In genomic region chr20:32510601-32511357, GRCh38 we compare ENCODE assay signal across 9 cellular contexts.
DNase-seq lines count a peak whose midpoint lies in the region; ATAC-seq, FAIRE-seq and TF ChIP-seq lines count a peak whose summit lies in the region.
"Had no signal": no experiment of that assay in that cellular context is flagged by ENCODE, and none has a peak within 500 bp of the region (broad histone marks: within the 10 kb centered on the region; RNA-seq: fewer than 3 reads in every experiment).

No MANE protein-coding gene starts in this region.

- no peaks in the 10 kb centered on the region for H3K79me2 ChIP-seq in mammary epithelial cell (ENCODE audit: insufficient read depth, low read length)

- peak; percentile 55 for DNase-seq in mammary epithelial cell
- no peak for DNase-seq in breast epithelium (ENCODE audit: low spot score in 2 of 2)
- DNase-seq in NCI-H1436 (lab: John Stamatoyannopoulos, UW): no peak
- no peak for DNase-seq in GM12891 (ENCODE audit: insufficient read length, low spot score)
- DNase-seq: C1 segment of cervical spinal cord had no signal

- H3K36me3 ChIP-seq in mammary epithelial cell (ENCODE audit: insufficient read depth, low read length) (no peaks in the 10 kb centered on the region), breast epithelium (no peaks in the 10 kb centered on the region), mesodermal cell (ENCODE audit: control insufficient read depth, insufficient read depth, low read length) (no peaks in the 10 kb centered on the region)

- H3K4me3 ChIP-seq in mammary epithelial cell (replicated peaks in 1 of 3; ENCODE audit: insufficient read depth in 1 of 3, low read depth in 2 of 3, low read length in 3 of 3): no peak overlapping the region
- no peak overlapping the region for H3K4me3 ChIP-seq in breast epithelium
- H3K4me3 ChIP-seq in mesodermal cell (ENCODE audit: extremely low read depth, insufficient read depth, low read length, poor library complexity, severe bottlenecking): no peak overlapping the region

- TF ChIP-seq CTCF in mammary epithelial cell (conservative IDR thresholded peaks at IDR 0.05 in 1 of 2, IDR thresholded peaks at IDR 0.05 in 1 of 2; ENCODE audit: extremely low read depth in 1 of 2, insufficient read depth in 1 of 2, low read depth in 1 of 2, low read length in 2 of 2) (no peak), breast epithelium (IDR thresholded peaks at IDR 0.05) (no peak)

- no TSS peak for BruUV-seq in mammary epithelial cell (replicated peaks; lab: Mats Ljungman, UMichigan)

- peak overlapping the region; percentile 84 for H3K4me3 Mint-ChIP-seq in activated naive CD8-positive, alpha-beta T cell

- peaks cover 9% of the 10 kb centered on the region for H3K4me1 ChIP-seq in mammary epithelial cell (ENCODE audit: insufficient read depth, low read length)
- H3K4me1 ChIP-seq in breast epithelium: peaks cover 0 to 8% of the 10 kb centered on the region in 2 donors
- H3K4me1 ChIP-seq in mesodermal cell (ENCODE audit: control insufficient read depth, insufficient read depth, low read length, poor library complexity, severe bottlenecking): peaks cover 26% of the 10 kb centered on the region

- H3K9ac ChIP-seq in mammary epithelial cell (ENCODE audit: insufficient read depth, low read length): no peak overlapping the region

- dilution Hi-C loops in mammary epithelial cell (cut with HindIII; ENCODE audit: low sequenced_read_pairs): no loop called here

- H3K4me2 ChIP-seq in mammary epithelial cell (ENCODE audit: insufficient read depth, low read depth, low read length): peak overlapping the region; percentile 37

- CTCF ChIA-PET in mammary epithelial cell (lab: Charles Lee; ENCODE audit: low non-redundant PET): no interaction called here

- H3K9me3 ChIP-seq in mammary epithelial cell (replicated peaks; ENCODE audit: insufficient read depth, low read length) (no peaks in the 10 kb centered on the region), breast epithelium (no peaks in the 10 kb centered on the region), mesodermal cell (ENCODE audit: control insufficient read depth, low read length) (no peaks in the 10 kb centered on the region)

- in situ Hi-C loops in mammary epithelial cell (cut with MboI; ENCODE audit: low sequenced_read_pairs in 2 of 2): no loop called here

- H4K20me1 ChIP-seq in mammary epithelial cell (ENCODE audit: insufficient read depth, low read length): no peaks in the 10 kb centered on the region

- intact Hi-C loops in mammary epithelial cell (cut with micrococcal nuclease): no loop called here
- intact Hi-C loops in breast epithelium (cut with DNase I; ENCODE audit: low total_unique reads): no loop called here

- H3K27me3 Mint-ChIP-seq in activated naive CD8-positive, alpha-beta T cell: no peaks in the 10 kb centered on the region

- H3K36me3 Mint-ChIP-seq in activated naive CD8-positive, alpha-beta T cell: no peaks in the 10 kb centered on the region

- peaks cover 91% of the 10 kb centered on the region for H3K4me1 Mint-ChIP-seq in activated naive CD8-positive, alpha-beta T cell (ENCODE audit: low read depth)

- peak overlapping the region; percentile 86 for H3K27ac Mint-ChIP-seq in activated naive CD8-positive, alpha-beta T cell

- ATAC-seq in GM21528 (IDR thresholded peaks at IDR 0.05; ENCODE audit: low FRiP score, unreplicated experiment): no peak
- ATAC-seq in GM19397 (IDR thresholded peaks at IDR 0.05; ENCODE audit: unreplicated experiment): no peak

- H3K9me3 Mint-ChIP-seq in activated naive CD8-positive, alpha-beta T cell (ENCODE audit: low read depth): no peaks in the 10 kb centered on the region

- FAIRE-seq in GM12891 (lab: Jason Lieb, UNC): no peak

- H3K27ac ChIP-seq in mammary epithelial cell (ENCODE audit: insufficient read depth, low read depth, low read length) (no peak overlapping the region), breast epithelium (peak overlapping the region in 1 of 2 donors; percentile 54), mesodermal cell (ENCODE audit: low read depth, low read length, severe bottlenecking) (peak overlapping the region; percentile 78)

- peak overlapping the region; percentile 58 for H2AFZ ChIP-seq in mammary epithelial cell (ENCODE audit: low read depth, low read length)

- H3K27me3 ChIP-seq in mammary epithelial cell (ENCODE audit: insufficient read depth, low read length): no peaks in the 10 kb centered on the region
- H3K27me3 ChIP-seq in breast epithelium: no peaks in the 10 kb centered on the region

- WGBS in mammary epithelial cell (ENCODE audit: low coverage, missing lambda C conversion rate): 18% methylated on average over 10 of the region's 17 CpGs
- 49 to 51% methylated on average over 6 to 15 of the region's 17 CpGs for WGBS in mesodermal cell (ENCODE audit: insufficient coverage in 2 of 2), 2 experiments

- no peak for TF ChIP-seq POLR2A in breast epithelium (IDR thresholded peaks at IDR 0.05)
- TF ChIP-seq POLR2A in GM12891 (IDR thresholded peaks at IDR 0.05; ENCODE audit: low read depth, low read length): no peak

TF ChIP-seq in GM12891, 5 proteins besides CTCF, POLR2A, EP300 and RAD21:
- TF ChIP-seq POLR2AphosphoS5 (IDR thresholded peaks at IDR 0.05; ENCODE audit: low read depth, low read length): no peak
- no peak for TF ChIP-seq POU2F2 (IDR thresholded peaks at IDR 0.05; ENCODE audit: low read depth, low read length)
- no peak for TF ChIP-seq SPI1 (IDR thresholded peaks at IDR 0.05; ENCODE audit: low read depth, low read length)
- TF ChIP-seq TAF1 (IDR thresholded peaks at IDR 0.05; ENCODE audit: low read depth, low read length): no peak
- TF ChIP-seq PAX5 (IDR thresholded peaks at IDR 0.05; ENCODE audit: insufficient read depth, low read length, severe bottlenecking): no peak
